Comparison of ENCODE assay signal across 8 cellular contexts in genomic region chrX:18886005-18886343, GRCh38.
DNase-seq lines count a peak whose midpoint lies in the region; ATAC-seq and TF ChIP-seq lines count a peak whose summit lies in the region.

No MANE protein-coding gene starts in this region.

- no peaks in the 10 kb centered on the region for H3K4me1 ChIP-seq in rectal smooth muscle tissue (ENCODE audit: control insufficient read depth, insufficient read depth, low read length)

- TF ChIP-seq CTCF in NB4 (IDR thresholded peaks at IDR 0.05; ENCODE audit: low read depth, low read length), result no peak
- TF ChIP-seq CTCF in epithelial cell of esophagus (IDR thresholded peaks at IDR 0.05; ENCODE audit: insufficient read depth, low read depth, low read length, missing control alignments), result no peak

- H3K36me3 ChIP-seq in rectal smooth muscle tissue (ENCODE audit: control insufficient read depth, insufficient read depth, low read length), result no peaks in the 10 kb centered on the region

- peak; percentile 36 for ATAC-seq in GM21619 (IDR thresholded peaks at IDR 0.05; ENCODE audit: unreplicated experiment)

- no peak overlapping the region for H3K9ac ChIP-seq in rectal smooth muscle tissue (ENCODE audit: low read length)

- no peaks in the 10 kb centered on the region for H3K27me3 ChIP-seq in rectal smooth muscle tissue (ENCODE audit: control insufficient read depth, insufficient read depth, low read length)

- H3K4me3 ChIP-seq in GM08714 (ENCODE audit: low read length) (peak overlapping the region; percentile 22; the same call in 1 of the 2 replicates), NB4 (ENCODE audit: low read depth, low read length) (peak overlapping the region; percentile 49), epithelial cell of esophagus (ENCODE audit: low read length) (peak overlapping the region; percentile 38), rectal smooth muscle tissue (ENCODE audit: low read length) (peak overlapping the region; percentile 60)

- H3K27ac ChIP-seq in rectal smooth muscle tissue (ENCODE audit: low read depth, low read length), result peak overlapping the region; percentile 57

- no peak for TF ChIP-seq POLR2A in NB4 (IDR thresholded peaks at IDR 0.05; ENCODE audit: extremely low read depth, insufficient read length)

- DNase-seq in NB4 (ENCODE audit: low read depth) (no peak), epithelial cell of esophagus (ENCODE audit: low read depth) (no peak), NCI-H774 (lab: John Stamatoyannopoulos, UW) (no peak), A172 (ENCODE audit: low spot score) (no peak), anterior cingulate cortex (lab: John Stamatoyannopoulos, UW) (no peak)
